Comparison of ENCODE assay signal across 8 cellular contexts in genomic region chr18:46324556-46324955, GRCh38.
DNase-seq lines count a peak whose midpoint lies in the region; ATAC-seq, FAIRE-seq and TF ChIP-seq lines count a peak whose summit lies in the region.

No MANE protein-coding gene starts in this region.

- no peak for TF ChIP-seq POLR2A in endothelial cell of umbilical vein (IDR thresholded peaks at IDR 0.05; ENCODE audit: low read depth, low read length)
- TF ChIP-seq POLR2A in ovary (IDR thresholded peaks at IDR 0.05): no peak

- H3K9me1 ChIP-seq in endothelial cell of umbilical vein (replicated peaks; ENCODE audit: control insufficient read depth, extremely low read depth, insufficient read depth, low read length): no peaks in the 10 kb centered on the region

- no peak for TF ChIP-seq EP300 in ovary (IDR thresholded peaks at IDR 0.05)

- H3K4me2 ChIP-seq in endothelial cell of umbilical vein (ENCODE audit: insufficient read depth, low read length): no peak overlapping the region
- H3K4me2 ChIP-seq in parathyroid adenoma (ENCODE audit: low read length): no peak overlapping the region

- H3K9me3 ChIP-seq in endothelial cell of umbilical vein (replicated peaks; ENCODE audit: control insufficient read depth, insufficient read depth, low read length): no peaks in the 10 kb centered on the region
- no peaks in the 10 kb centered on the region for H3K9me3 ChIP-seq in parathyroid adenoma (ENCODE audit: control insufficient read depth, low read length)
- H3K9me3 ChIP-seq in ovary: no peaks in the 10 kb centered on the region

- H3K27me3 ChIP-seq in endothelial cell of umbilical vein (ENCODE audit: control insufficient read depth in 2 of 2, insufficient read depth in 2 of 2, low read length in 2 of 2) (no peaks in the 10 kb centered on the region), parathyroid adenoma (ENCODE audit: control insufficient read depth, insufficient read depth, low read length) (no peaks in the 10 kb centered on the region), ovary (no peaks in the 10 kb centered on the region)

- FAIRE-seq in endothelial cell of umbilical vein (lab: Jason Lieb, UNC): peak; percentile 26

- H3K27ac Mint-ChIP-seq in stimulated activated memory B cell treated with anti-CD40 and anti-IgM and Interleukin-4, amounts not matched to agents 10 μg/mL and 1 μg/mL and 100 μg/mL, for 72 hours: no peak overlapping the region
- H3K27ac Mint-ChIP-seq in naive thymus-derived CD8-positive, alpha-beta T cell: peak overlapping the region in 1 of 10 donors; percentile 16

- H3K36me3 ChIP-seq in endothelial cell of umbilical vein (ENCODE audit: control insufficient read depth in 2 of 2, extremely low read depth in 1 of 2, insufficient read depth in 2 of 2, low read length in 2 of 2): no peaks in the 10 kb centered on the region
- H3K36me3 ChIP-seq in parathyroid adenoma (ENCODE audit: control insufficient read depth, insufficient read depth, low read length): no peaks in the 10 kb centered on the region
- H3K36me3 ChIP-seq in ovary: no peaks in the 10 kb centered on the region

- DNase-seq in A172 (ENCODE audit: low spot score): peak; percentile 39
- DNase-seq in NOMO-1 (lab: John Stamatoyannopoulos, UW; ENCODE audit: unreplicated experiment in 2 of 2): peak; percentile 65 to 86
- DNase-seq in endothelial cell of umbilical vein (ENCODE audit: low read depth, low spot score): no peak
- DNase-seq in ovary: no peak
- no peak for DNase-seq in naive thymus-derived CD8-positive, alpha-beta T cell

- H3K79me2 ChIP-seq in endothelial cell of umbilical vein (ENCODE audit: control insufficient read depth, insufficient read depth, low read length) (no peaks in the 10 kb centered on the region), parathyroid adenoma (no peaks in the 10 kb centered on the region)

- no peaks in the 10 kb centered on the region for H3K9me3 Mint-ChIP-seq in stimulated activated memory B cell treated with anti-CD40 and anti-IgM and Interleukin-4, amounts not matched to agents 10 μg/mL and 1 μg/mL and 100 μg/mL, for 72 hours
- H3K9me3 Mint-ChIP-seq in naive thymus-derived CD8-positive, alpha-beta T cell: no peaks in the 10 kb centered on the region

- no peak for TF ChIP-seq CTCF in endothelial cell of umbilical vein (IDR thresholded peaks at IDR 0.05; ENCODE audit: extremely low read depth in 1 of 2, insufficient read depth in 1 of 2, low read depth in 1 of 2, low read length in 2 of 2)
- TF ChIP-seq CTCF in parathyroid adenoma (IDR thresholded peaks at IDR 0.05): no peak
- TF ChIP-seq CTCF in ovary (IDR thresholded peaks at IDR 0.05): no peak

- H3K36me3 Mint-ChIP-seq in stimulated activated memory B cell treated with anti-CD40 and anti-IgM and Interleukin-4, amounts not matched to agents 10 μg/mL and 1 μg/mL and 100 μg/mL, for 72 hours: no peaks in the 10 kb centered on the region
- H3K36me3 Mint-ChIP-seq in naive thymus-derived CD8-positive, alpha-beta T cell: no peaks in the 10 kb centered on the region

- H3K27ac ChIP-seq in endothelial cell of umbilical vein (ENCODE audit: insufficient read depth, low read depth, low read length) (no peak overlapping the region), parathyroid adenoma (no peak overlapping the region), ovary (no peak overlapping the region)

- H3K9ac ChIP-seq in endothelial cell of umbilical vein (replicated peaks; ENCODE audit: extremely low read depth, insufficient read depth, low read length) (no peak overlapping the region), parathyroid adenoma (no peak overlapping the region)

- no peaks in the 10 kb centered on the region for H4K20me1 ChIP-seq in endothelial cell of umbilical vein (replicated peaks; ENCODE audit: control insufficient read depth, extremely low read depth, insufficient read depth, low read length)

- H3K4me3 Mint-ChIP-seq in stimulated activated memory B cell treated with anti-CD40 and anti-IgM and Interleukin-4, amounts not matched to agents 10 μg/mL and 1 μg/mL and 100 μg/mL, for 72 hours: no peak overlapping the region
- H3K4me3 Mint-ChIP-seq in naive thymus-derived CD8-positive, alpha-beta T cell: no peak overlapping the region

- peaks cover 12% of the 10 kb centered on the region for H3K27me3 Mint-ChIP-seq in stimulated activated memory B cell treated with anti-CD40 and anti-IgM and Interleukin-4, amounts not matched to agents 10 μg/mL and 1 μg/mL and 100 μg/mL, for 72 hours
- peaks cover 0 to 3% (median under 1%) of the 10 kb centered on the region in 5 donors for H3K27me3 Mint-ChIP-seq in naive thymus-derived CD8-positive, alpha-beta T cell

- BruUV-seq in endothelial cell of umbilical vein (replicated peaks; lab: Mats Ljungman, UMichigan): no TSS peak

- H3K4me1 ChIP-seq in endothelial cell of umbilical vein (ENCODE audit: control insufficient read depth, extremely low read depth, insufficient read depth, low read length) (no peaks in the 10 kb centered on the region), parathyroid adenoma (peaks cover 11% of the 10 kb centered on the region), ovary (ENCODE audit: insufficient read depth) (no peaks in the 10 kb centered on the region)

- WGBS in ovary, 3 donors: 65 to 71% (median 66%) methylated on average over 1 of the region's 1 CpG

- CTCF ChIA-PET in endothelial cell of umbilical vein (lab: Charles Lee): no interaction called here

- H3K4me3 ChIP-seq in endothelial cell of umbilical vein (replicated peaks in 1 of 3; ENCODE audit: insufficient read depth in 1 of 3, low read depth in 1 of 3, low read length in 3 of 3) (no peak overlapping the region), parathyroid adenoma (ENCODE audit: low read depth, low read length) (no peak overlapping the region), ovary (no peak overlapping the region)

- intact Hi-C loops in endothelial cell of umbilical vein (cut with micrococcal nuclease) (no loop called here), ovary (cut with DNase I) (no loop called here)

- no peak overlapping the region for H2AFZ ChIP-seq in endothelial cell of umbilical vein (ENCODE audit: low read depth, low read length)
- peak overlapping the region; percentile 63 for H2AFZ ChIP-seq in parathyroid adenoma

- POLR2A ChIA-PET in endothelial cell of umbilical vein (lab: Charles Lee): no interaction called here
- POLR2A ChIA-PET in naive thymus-derived CD8-positive, alpha-beta T cell (lab: Charles Lee): no interaction called here

- peaks cover 11% of the 10 kb centered on the region for H3K4me1 Mint-ChIP-seq in stimulated activated memory B cell treated with anti-CD40 and anti-IgM and Interleukin-4, amounts not matched to agents 10 μg/mL and 1 μg/mL and 100 μg/mL, for 72 hours
- H3K4me1 Mint-ChIP-seq in naive thymus-derived CD8-positive, alpha-beta T cell: peaks cover 0 to 2% (median under 1%) of the 10 kb centered on the region in 4 donors

- peak; percentile 54 for ATAC-seq in GM19372 (IDR thresholded peaks at IDR 0.05; ENCODE audit: low read depth, unreplicated experiment)
- no peak for ATAC-seq in stimulated activated memory B cell treated with anti-CD40 and anti-IgM and Interleukin-4, amounts not matched to agents 10 μg/mL and 1 μg/mL and 100 μg/mL, for 72 hours
- no peak for ATAC-seq in naive thymus-derived CD8-positive, alpha-beta T cell

- dilution Hi-C loops in endothelial cell of umbilical vein (cut with MboI; ENCODE audit: extremely low pct_ligation_motif_present, low sequenced_read_pairs): no loop called here

TF ChIP-seq in endothelial cell of umbilical vein, 7 proteins besides CTCF, POLR2A, EP300 and RAD21:
- TF ChIP-seq EZH2 (IDR thresholded peaks at IDR 0.05; ENCODE audit: borderline replicate concordance, low read depth, low read length, severe bottlenecking) (no peak), FOS (IDR thresholded peaks at IDR 0.05; ENCODE audit: borderline replicate concordance, insufficient read depth, low read length) (no peak), GATA2 (IDR thresholded peaks at IDR 0.05; ENCODE audit: insufficient read depth, insufficient read length, low read depth, low read length) (no peak), POLR2AphosphoS5 (IDR thresholded peaks at IDR 0.05; ENCODE audit: insufficient read depth, low read depth, low read length) (no peak), JUN (IDR thresholded peaks at IDR 0.05; ENCODE audit: borderline replicate concordance, insufficient read depth, insufficient read length, low read depth) (no peak), MAX (IDR thresholded peaks at IDR 0.05; ENCODE audit: insufficient read depth, insufficient read length) (no peak), MYC (IDR thresholded peaks at IDR 0.05; ENCODE audit: low read depth, low read length) (no peak)

Comparison
In these comparisons a context has a peak if more than half of its experiments do, and no peak if none do; other contexts are left out.
1. DNase-seq: peak in A172 (single experiment) and NOMO-1 (2 of 2); none in endothelial cell of umbilical vein (single experiment), ovary (0 of 5) and naive thymus-derived CD8-positive, alpha-beta T cell (0 of 10).